ENCODE assay signal across 3 cellular contexts in the genomic region with DNA sequence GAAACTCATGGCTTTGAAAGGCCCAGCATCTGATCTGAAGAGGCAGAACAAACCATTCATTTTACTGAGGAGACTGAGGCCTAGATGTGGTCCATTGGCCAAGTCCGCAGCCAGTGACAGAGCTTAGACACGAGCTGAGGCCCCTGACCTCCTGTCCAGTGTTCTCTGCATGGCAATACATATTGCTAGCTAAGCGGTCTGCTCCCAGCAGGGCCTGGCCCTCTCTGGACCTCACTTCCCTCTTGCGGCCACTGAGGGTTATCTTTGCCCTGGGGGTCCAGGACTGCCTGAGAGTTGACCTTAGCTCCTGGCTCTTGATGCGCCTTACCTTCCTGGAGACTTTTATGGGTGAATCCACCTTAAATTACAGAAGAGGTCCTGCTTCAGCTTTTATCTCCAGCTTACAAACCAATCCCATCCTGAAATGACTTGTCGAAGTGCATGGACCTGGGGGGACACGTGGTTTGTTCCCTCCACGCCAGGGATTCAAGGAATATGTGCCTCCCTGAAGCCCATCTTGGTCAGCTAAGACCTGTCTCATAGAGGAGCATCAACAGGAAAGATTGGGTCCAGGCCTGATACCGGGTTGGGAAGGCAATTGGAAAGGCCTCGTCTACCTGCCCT.
TF ChIP-seq lines count a peak whose summit lies in the region.

No MANE protein-coding gene starts in this region.

TF ChIP-seq in SK-N-SH treated with all-trans-retinoic acid at 6 μM for 48 hours, 23 proteins besides CTCF, POLR2A, EP300 and RAD21:
- TF ChIP-seq ZNF565 (CRISPR knock-in tag; conservative IDR thresholded peaks at IDR 0.05; ENCODE audit: low read depth) (no peak), GLIS3 (CRISPR knock-in tag; IDR thresholded peaks at IDR 0.05) (no peak), ISL1 (CRISPR knock-in tag; IDR thresholded peaks at IDR 0.05) (no peak), ZC3H10 (CRISPR knock-in tag; IDR thresholded peaks at IDR 0.05) (no peak), CSDC2 (CRISPR knock-in tag; IDR thresholded peaks at IDR 0.05) (no peak)
- TF ChIP-seq, protein P1, sequence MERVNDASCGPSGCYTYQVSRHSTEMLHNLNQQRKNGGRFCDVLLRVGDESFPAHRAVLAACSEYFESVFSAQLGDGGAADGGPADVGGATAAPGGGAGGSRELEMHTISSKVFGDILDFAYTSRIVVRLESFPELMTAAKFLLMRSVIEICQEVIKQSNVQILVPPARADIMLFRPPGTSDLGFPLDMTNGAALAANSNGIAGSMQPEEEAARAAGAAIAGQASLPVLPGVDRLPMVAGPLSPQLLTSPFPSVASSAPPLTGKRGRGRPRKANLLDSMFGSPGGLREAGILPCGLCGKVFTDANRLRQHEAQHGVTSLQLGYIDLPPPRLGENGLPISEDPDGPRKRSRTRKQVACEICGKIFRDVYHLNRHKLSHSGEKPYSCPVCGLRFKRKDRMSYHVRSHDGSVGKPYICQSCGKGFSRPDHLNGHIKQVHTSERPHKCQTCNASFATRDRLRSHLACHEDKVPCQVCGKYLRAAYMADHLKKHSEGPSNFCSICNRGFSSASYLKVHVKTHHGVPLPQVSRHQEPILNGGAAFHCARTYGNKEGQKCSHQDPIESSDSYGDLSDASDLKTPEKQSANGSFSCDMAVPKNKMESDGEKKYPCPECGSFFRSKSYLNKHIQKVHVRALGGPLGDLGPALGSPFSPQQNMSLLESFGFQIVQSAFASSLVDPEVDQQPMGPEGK (CRISPR knock-in tag; IDR thresholded peaks at IDR 0.05; ENCODE audit: borderline replicate concordance) = no peak
- TF ChIP-seq, protein P2, sequence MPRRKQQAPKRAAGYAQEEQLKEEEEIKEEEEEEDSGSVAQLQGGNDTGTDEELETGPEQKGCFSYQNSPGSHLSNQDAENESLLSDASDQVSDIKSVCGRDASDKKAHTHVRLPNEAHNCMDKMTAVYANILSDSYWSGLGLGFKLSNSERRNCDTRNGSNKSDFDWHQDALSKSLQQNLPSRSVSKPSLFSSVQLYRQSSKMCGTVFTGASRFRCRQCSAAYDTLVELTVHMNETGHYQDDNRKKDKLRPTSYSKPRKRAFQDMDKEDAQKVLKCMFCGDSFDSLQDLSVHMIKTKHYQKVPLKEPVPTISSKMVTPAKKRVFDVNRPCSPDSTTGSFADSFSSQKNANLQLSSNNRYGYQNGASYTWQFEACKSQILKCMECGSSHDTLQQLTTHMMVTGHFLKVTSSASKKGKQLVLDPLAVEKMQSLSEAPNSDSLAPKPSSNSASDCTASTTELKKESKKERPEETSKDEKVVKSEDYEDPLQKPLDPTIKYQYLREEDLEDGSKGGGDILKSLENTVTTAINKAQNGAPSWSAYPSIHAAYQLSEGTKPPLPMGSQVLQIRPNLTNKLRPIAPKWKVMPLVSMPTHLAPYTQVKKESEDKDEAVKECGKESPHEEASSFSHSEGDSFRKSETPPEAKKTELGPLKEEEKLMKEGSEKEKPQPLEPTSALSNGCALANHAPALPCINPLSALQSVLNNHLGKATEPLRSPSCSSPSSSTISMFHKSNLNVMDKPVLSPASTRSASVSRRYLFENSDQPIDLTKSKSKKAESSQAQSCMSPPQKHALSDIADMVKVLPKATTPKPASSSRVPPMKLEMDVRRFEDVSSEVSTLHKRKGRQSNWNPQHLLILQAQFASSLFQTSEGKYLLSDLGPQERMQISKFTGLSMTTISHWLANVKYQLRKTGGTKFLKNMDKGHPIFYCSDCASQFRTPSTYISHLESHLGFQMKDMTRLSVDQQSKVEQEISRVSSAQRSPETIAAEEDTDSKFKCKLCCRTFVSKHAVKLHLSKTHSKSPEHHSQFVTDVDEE (CRISPR knock-in tag; IDR thresholded peaks at IDR 0.05) = no peak
- TF ChIP-seq, protein P3, sequence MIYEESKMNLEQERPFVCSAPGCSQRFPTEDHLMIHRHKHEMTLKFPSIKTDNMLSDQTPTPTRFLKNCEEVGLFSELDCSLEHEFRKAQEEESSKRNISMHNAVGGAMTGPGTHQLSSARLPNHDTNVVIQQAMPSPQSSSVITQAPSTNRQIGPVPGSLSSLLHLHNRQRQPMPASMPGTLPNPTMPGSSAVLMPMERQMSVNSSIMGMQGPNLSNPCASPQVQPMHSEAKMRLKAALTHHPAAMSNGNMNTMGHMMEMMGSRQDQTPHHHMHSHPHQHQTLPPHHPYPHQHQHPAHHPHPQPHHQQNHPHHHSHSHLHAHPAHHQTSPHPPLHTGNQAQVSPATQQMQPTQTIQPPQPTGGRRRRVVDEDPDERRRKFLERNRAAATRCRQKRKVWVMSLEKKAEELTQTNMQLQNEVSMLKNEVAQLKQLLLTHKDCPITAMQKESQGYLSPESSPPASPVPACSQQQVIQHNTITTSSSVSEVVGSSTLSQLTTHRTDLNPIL (CRISPR knock-in tag; IDR thresholded peaks at IDR 0.05; ENCODE audit: low read depth) = no peak

TF ChIP-seq in SK-N-SH, 30 proteins besides CTCF, POLR2A, EP300 and RAD21 (continues in another document):
- TF ChIP-seq FOSL2 (IDR thresholded peaks at IDR 0.05; ENCODE audit: borderline replicate concordance, low read depth) (no peak), EZH2phosphoT487 (IDR thresholded peaks at IDR 0.05; ENCODE audit: borderline replicate concordance, low read depth) (no peak), REST (IDR thresholded peaks at IDR 0.05; ENCODE audit: low read depth, low read length) (no peak), NFIC (IDR thresholded peaks at IDR 0.05; ENCODE audit: borderline replicate concordance) (no peak), PBX3 (IDR thresholded peaks at IDR 0.05) (no peak), TCF12 (IDR thresholded peaks at IDR 0.05) (no peak), MEF2A (IDR thresholded peaks at IDR 0.05; ENCODE audit: borderline replicate concordance, low read depth) (no peak), GATA2 (CRISPR knock-in tag; IDR thresholded peaks at IDR 0.05) (no peak), USF2 (IDR thresholded peaks at IDR 0.05; ENCODE audit: borderline replicate concordance, low read depth, low read length) (no peak), SIN3A (IDR thresholded peaks at IDR 0.05; ENCODE audit: borderline replicate concordance, low read depth, low read length) (no peak), FOXM1 (IDR thresholded peaks at IDR 0.05; ENCODE audit: low read depth) (no peak), RCOR1 (IDR thresholded peaks at IDR 0.05; ENCODE audit: low read length) (no peak), RFX5 (IDR thresholded peaks at IDR 0.05; ENCODE audit: low read length) (no peak), YY1 (IDR thresholded peaks at IDR 0.05; ENCODE audit: low read depth) (no peak), MAX (IDR thresholded peaks at IDR 0.05; ENCODE audit: low read depth) (no peak)

TF ChIP-seq in HCT116, 20 proteins besides CTCF, POLR2A, EP300 and RAD21:
- TF ChIP-seq CBX3 (IDR thresholded peaks at IDR 0.05; ENCODE audit: low read depth) = no peak
- no peak for TF ChIP-seq ZFX (IDR thresholded peaks at IDR 0.05)
- no peak for TF ChIP-seq FOSL1 (IDR thresholded peaks at IDR 0.05; ENCODE audit: low read depth)
- TF ChIP-seq CEBPB (IDR thresholded peaks at IDR 0.05; ENCODE audit: low read depth) = no peak
- no peak for TF ChIP-seq EZH2phosphoT487 (IDR thresholded peaks at IDR 0.05; ENCODE audit: borderline replicate concordance)
- no peak for TF ChIP-seq ZNF274 (IDR thresholded peaks at IDR 0.05; ENCODE audit: low read depth, low read length)
- TF ChIP-seq JUND (IDR thresholded peaks at IDR 0.05) = no peak
- TF ChIP-seq, protein P4, sequence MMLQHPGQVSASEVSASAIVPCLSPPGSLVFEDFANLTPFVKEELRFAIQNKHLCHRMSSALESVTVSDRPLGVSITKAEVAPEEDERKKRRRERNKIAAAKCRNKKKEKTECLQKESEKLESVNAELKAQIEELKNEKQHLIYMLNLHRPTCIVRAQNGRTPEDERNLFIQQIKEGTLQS (IDR thresholded peaks at IDR 0.05) = no peak
- no peak for TF ChIP-seq ZBTB33 (IDR thresholded peaks at IDR 0.05; ENCODE audit: extremely low read depth, insufficient replicate concordance, low read length)
- no peak for TF ChIP-seq TCF7L2 (IDR thresholded peaks at IDR 0.05; ENCODE audit: borderline replicate concordance, extremely low read depth, insufficient read depth, insufficient read length)
- TF ChIP-seq YY1 (IDR thresholded peaks at IDR 0.05; ENCODE audit: extremely low read depth, insufficient replicate concordance, low read depth, low read length) = no peak
